Comparison of ENCODE assay signal across 8 cellular contexts in genomic region chr11:65429069-65429681, GRCh38. TPM values are rescaled to one million over a fixed set of nuclear protein-coding genes. Genes with fewer than 3 reads are reported as not detected.
A peak's percentile ranks its signal among the peaks of the same experiment; 100 is the strongest.
DNase-seq lines count a peak whose midpoint lies in the region; ATAC-seq, FAIRE-seq and TF ChIP-seq lines count a peak whose summit lies in the region.

No MANE protein-coding gene starts in this region.

- H3K27ac ChIP-seq in HUES6 (ENCODE audit: low read depth, low read length): no peak overlapping the region
- H3K27ac ChIP-seq in heart left ventricle: peak overlapping the region in 11 of 12 donors; percentile 12 to 100 (median 99)
- peak overlapping the region; percentile 58 to 72 for H3K27ac ChIP-seq in small intestine (ENCODE audit: low read depth in 1 of 2, low read length in 1 of 2)

- no peak for TF ChIP-seq CTCF in BJ (IDR thresholded peaks at IDR 0.05; ENCODE audit: insufficient read depth, low read depth, low read length)
- TF ChIP-seq CTCF in heart left ventricle (IDR thresholded peaks at IDR 0.05): no peak

- H3K9ac ChIP-seq in HUES6 (ENCODE audit: low read length): no peak overlapping the region

- POLR2A ChIA-PET in BJ (lab: Charles Lee): interaction anchor here (0.9 kb wide), 2 partner anchors 70 to 78 kb away, joined by 3 read pairs; partner anchors contain the start of gene MALAT1

- ATAC-seq in heart left ventricle: peak in 2 of 4 donors; percentile 2 to 5
- ATAC-seq in GM18907 (IDR thresholded peaks at IDR 0.05; ENCODE audit: unreplicated experiment): no peak
- no peak for ATAC-seq in HG03521 (IDR thresholded peaks at IDR 0.05; ENCODE audit: unreplicated experiment)

- no peaks in the 10 kb centered on the region for H3K27me3 ChIP-seq in BJ (ENCODE audit: control insufficient read depth, insufficient read depth, low read length)
- no peaks in the 10 kb centered on the region for H3K27me3 ChIP-seq in HUES6 (ENCODE audit: control insufficient read depth, insufficient read depth, low read length)
- H3K27me3 ChIP-seq in heart left ventricle: no peaks in the 10 kb centered on the region
- no peaks in the 10 kb centered on the region for H3K27me3 ChIP-seq in small intestine (ENCODE audit: control insufficient read depth in 2 of 2, insufficient read depth in 2 of 2, low read length in 2 of 2)

- CTCF ChIA-PET in BJ (lab: Yijun Ruan, JAX): no interaction called here

- peaks cover 8% of the 10 kb centered on the region for H3K36me3 ChIP-seq in BJ (ENCODE audit: control insufficient read depth, insufficient read depth, low read length)
- peaks cover 46% of the 10 kb centered on the region for H3K36me3 ChIP-seq in HUES6 (ENCODE audit: control insufficient read depth, insufficient read depth, low read length)
- H3K36me3 ChIP-seq in heart left ventricle: peaks cover 3 to 94% (median 74%) of the 10 kb centered on the region in 9 donors
- peaks cover 0 to 5% of the 10 kb centered on the region in 2 donors for H3K36me3 ChIP-seq in small intestine (ENCODE audit: control insufficient read depth in 2 of 2, insufficient read depth in 2 of 2, low read length in 2 of 2)

- no peak for FAIRE-seq in small intestine (lab: Jason Lieb, UNC)

- H3K4me3 ChIP-seq in BJ (ENCODE audit: low read depth, low read length): peak overlapping the region; percentile 72
- peak overlapping the region; percentile 32; the same call in 1 of the 2 replicates for H3K4me3 ChIP-seq in HUES6 (ENCODE audit: low read depth, low read length)
- peak overlapping the region in 11 of 12 donors; percentile 75 to 96 (median 91) for H3K4me3 ChIP-seq in heart left ventricle
- H3K4me3 ChIP-seq in small intestine (ENCODE audit: low read depth in 1 of 2, low read length in 2 of 2): peak overlapping the region in 1 of 2 donors; percentile 1

- H3K9me3 ChIP-seq in HUES6 (ENCODE audit: control insufficient read depth, insufficient read depth, low read depth, low read length) (no peaks in the 10 kb centered on the region), heart left ventricle (no peaks in the 10 kb centered on the region), small intestine (ENCODE audit: control insufficient read depth, low read depth) (no peaks in the 10 kb centered on the region)

- DNase-seq in BJ (ENCODE audit: low read depth) (no peak), heart left ventricle (peak in 2 of 5 donors; percentile 28 to 31), small intestine (peak; percentile 64), ureter (ENCODE audit: low spot score) (no peak)
- DNase-seq in activated CD8-positive, alpha-beta memory T cell treated with anti-CD3 and anti-CD28 coated beads, Interleukin-2, amount 50 U/mL, for 4 hours: peak; percentile 16

- intact Hi-C loops in heart left ventricle (cut with DNase I): no loop called here

- 1 to 7% (median 3%) methylated on average over 9 of the region's 9 CpGs for WGBS in heart left ventricle, 4 donors
- 9 to 15% (median 10%) methylated on average over 9 of the region's 9 CpGs for WGBS in small intestine, 3 donors

- H3K4me1 ChIP-seq in HUES6 (ENCODE audit: control insufficient read depth, insufficient read depth, low read length): peaks cover 44% of the 10 kb centered on the region
- peaks cover 0 to 77% (median 64%) of the 10 kb centered on the region in 12 donors for H3K4me1 ChIP-seq in heart left ventricle
- H3K4me1 ChIP-seq in small intestine (ENCODE audit: control insufficient read depth in 2 of 2, insufficient read depth in 1 of 2, low read depth in 1 of 2, low read length in 1 of 2): no peaks in the 10 kb centered on the region

- peak; percentile 8 to 35 for TF ChIP-seq POLR2A in heart left ventricle (IDR thresholded peaks at IDR 0.05)

RNA-seq across cellular contexts. Expression of gene NEAT1, which starts 6.6 kb away (rescaled TPM):
- 59.2 and 87.2 TPM in 2 replicates for polyA plus RNA-seq in BJ (2011; rRNA removed)
- 274 and 373 TPM in 2 replicates for polyA minus RNA-seq in BJ (2011; rRNA and poly(A)+ RNA removed)
- 100 to 1,000 TPM in 7 of 9 donors, 10 to 100 TPM in 2; 17.0 to 760 (median 507) TPM for total RNA-seq in heart left ventricle
- 100 to 1,000 TPM; 104 to 532 TPM for polyA plus RNA-seq in heart left ventricle
- polyA plus RNA-seq in small intestine: 1,000 to 10,000 TPM in 1 of 3 donors, 100 to 1,000 TPM in 2; 256 to 3,420 (median 665) TPM
- 1,155 TPM for total RNA-seq in ureter

RNA-seq across cellular contexts. Expression of gene FRMD8, which starts 42.7 kb away (rescaled TPM):
- polyA plus RNA-seq in BJ (2011; rRNA removed) (15.0 and 21.6 TPM in 2 replicates), heart left ventricle (10 to 100 TPM in 1 of 2 donors, 1 to 10 TPM in 1; 8.0 to 16.3 TPM), small intestine (10 to 100 TPM; 24.4 to 31.1 (median 27.7) TPM)
- 13.0 and 15.4 TPM in 2 replicates for polyA minus RNA-seq in BJ (2011; rRNA and poly(A)+ RNA removed)
- total RNA-seq in heart left ventricle (10 to 100 TPM in 7 of 9 donors, 1 to 10 TPM in 2; 6.1 to 24.1 (median 11.3) TPM), ureter (31.2 TPM)

RNA-seq across cellular contexts. Expression of gene SLC25A45, which starts 46.7 kb away (rescaled TPM):
- polyA plus RNA-seq in BJ (2011; rRNA removed) (1.1 and 2.1 TPM in 2 replicates), heart left ventricle (1 to 10 TPM; 3.8 to 6.6 TPM), small intestine (10 to 100 TPM; 13.9 to 26.2 (median 18.1) TPM)
- polyA minus RNA-seq in BJ (2011; rRNA and poly(A)+ RNA removed): 2.3 TPM in 2 replicates
- total RNA-seq in heart left ventricle (10 to 100 TPM in 1 of 9 donors, 1 to 10 TPM in 8; 3.8 to 11.6 (median 6.6) TPM), ureter (9.4 TPM)

Comparison
In these comparisons a context has a peak if more than half of its experiments do, and no peak if none do; other contexts are left out.
1. DNase-seq: peak in activated CD8-positive, alpha-beta memory T cell treated with anti-CD3 and anti-CD28 coated beads, Interleukin-2, amount 50 U/mL, for 4 hours (single experiment) and small intestine (single experiment); none in BJ (single experiment) and ureter (single experiment).